Comparison of ENCODE assay signal across 8 cellular contexts in genomic region chr2:238427435-238428162, GRCh38. TPM values are rescaled to one million over a fixed set of nuclear protein-coding genes. Genes with fewer than 3 reads are reported as not detected.
DNase-seq lines count a peak whose midpoint lies in the region; ATAC-seq and TF ChIP-seq lines count a peak whose summit lies in the region.

No MANE protein-coding gene starts in this region.

- H3K9me3 Mint-ChIP-seq in endothelial cell (ENCODE audit: unreplicated experiment) (peaks cover 5% of the 10 kb centered on the region), neural crest cell (no peaks in the 10 kb centered on the region)

- POLR2A ChIA-PET in AG04449 (lab: Yijun Ruan, JAX), result no interaction called here

- peaks cover 16% of the 10 kb centered on the region for H3K4me1 Mint-ChIP-seq in endothelial cell (ENCODE audit: unreplicated experiment)
- H3K4me1 Mint-ChIP-seq in neural crest cell, result peaks cover 28% of the 10 kb centered on the region

- H3K27ac Mint-ChIP-seq in endothelial cell (ENCODE audit: unreplicated experiment) (peak overlapping the region; percentile 32), neural crest cell (ENCODE audit: unreplicated experiment) (peak overlapping the region; percentile 57)

- peaks cover 15% of the 10 kb centered on the region for H3K27me3 Mint-ChIP-seq in endothelial cell (ENCODE audit: unreplicated experiment)
- H3K27me3 Mint-ChIP-seq in neural crest cell (ENCODE audit: low read depth), result no peaks in the 10 kb centered on the region

- H3K36me3 Mint-ChIP-seq in endothelial cell (ENCODE audit: low read depth, unreplicated experiment) (peaks cover 15% of the 10 kb centered on the region), neural crest cell (ENCODE audit: low read depth) (peaks cover 17% of the 10 kb centered on the region)

- no peak for TF ChIP-seq CTCF in AG04449 (IDR thresholded peaks at IDR 0.05; ENCODE audit: insufficient read depth, low read length, missing control alignments)
- no peak for TF ChIP-seq CTCF in endothelial cell (IDR thresholded peaks at IDR 0.05; ENCODE audit: unreplicated experiment)
- TF ChIP-seq CTCF in neural crest cell (conservative IDR thresholded peaks at IDR 0.05), result no peak

- H3K4me3 ChIP-seq in AG04449 (ENCODE audit: low read depth, low read length), result peak overlapping the region; percentile 92

- CTCF ChIA-PET in AG04449 (lab: Yijun Ruan, JAX), result interaction anchor here (1.1 kb wide), 1 partner anchor 58 kb away, joined by 3 read pairs; no protein-coding TSS in a partner anchor

- ATAC-seq in GM21526 (IDR thresholded peaks at IDR 0.05; ENCODE audit: low FRiP score, unreplicated experiment) (peak; percentile 6), HG03196 (IDR thresholded peaks at IDR 0.05; ENCODE audit: unreplicated experiment) (no peak)

- H3K4me3 Mint-ChIP-seq in endothelial cell (ENCODE audit: unreplicated experiment), result peak overlapping the region; percentile 94
- peak overlapping the region; percentile 92 for H3K4me3 Mint-ChIP-seq in neural crest cell

- DNase-seq in AG04449 (ENCODE audit: low read depth, low spot score) (no peak), OCI-M1 (lab: John Stamatoyannopoulos, UW) (peak; percentile 46), endothelial cell (ENCODE audit: low spot score) (no peak), neural crest cell (ENCODE audit: low read depth, low spot score) (no peak), DMS153 treated with DMSO at 0.1 percent for 48 hours (lab: John Stamatoyannopoulos, UW; ENCODE audit: unreplicated experiment) (no peak), NCI-H2171 treated with DMSO at 0.1 percent for 48 hours (lab: John Stamatoyannopoulos, UW) (no peak)

RNA-seq across cellular contexts. Expression of gene ASB1, which starts 0.9 kb away (rescaled TPM):
- 8.5 TPM for total RNA-seq in endothelial cell (ENCODE audit: unreplicated experiment)
- 37.5 and 39.9 TPM in 2 replicates for total RNA-seq in neural crest cell
